In genomic region chrX:78513996-78514745, GRCh38 we compare ENCODE assay signal across 14 cellular contexts.
DNase-seq lines count a peak whose midpoint lies in the region; ATAC-seq and TF ChIP-seq lines count a peak whose summit lies in the region.
"Had no signal": no experiment of that assay in that cellular context is flagged by ENCODE, and none has a peak within 500 bp of the region (broad histone marks: within the 10 kb centered on the region; RNA-seq: fewer than 3 reads in every experiment).

No MANE protein-coding gene starts in this region.

- H3K27ac Mint-ChIP-seq in T-helper 1 cell treated with Interleukin-12 subunit alpha and Interleukin-12 subunit beta and Interleukin-4 antibody, amounts not matched to agents 30 μg/mL and 1 μg/mL, for 36 hours, result peak overlapping the region; percentile 91
- H3K27ac Mint-ChIP-seq in endodermal cell (peak overlapping the region; percentile 27), neural progenitor cell (peak overlapping the region; percentile 61)

- H4K20me1 ChIP-seq in neural progenitor cell (ENCODE audit: low read depth), result no peaks in the 10 kb centered on the region

- H2AFZ ChIP-seq in neural progenitor cell (replicated peaks), result no peak overlapping the region
- H2AFZ ChIP-seq: hepatocyte had no signal

- H3K4me1 ChIP-seq in endodermal cell (ENCODE audit: control insufficient read depth, insufficient read depth, low read length) (no peaks in the 10 kb centered on the region), neural progenitor cell (peaks cover 7% of the 10 kb centered on the region)
- H3K4me1 ChIP-seq: thyroid gland had no signal

- WGBS in endodermal cell (ENCODE audit: insufficient coverage in 1 of 2, insufficient read length in 1 of 2), 2 experiments, result 71% methylated on average over 4 of the region's 4 CpGs; no CpG with 5 or more reads in 1 of the 2 experiments

- peaks cover 24% of the 10 kb centered on the region for H3F3A ChIP-seq in neural progenitor cell (ENCODE audit: low read depth)

- H3K4me1 Mint-ChIP-seq in T-helper 1 cell treated with Interleukin-12 subunit alpha and Interleukin-12 subunit beta and Interleukin-4 antibody, amounts not matched to agents 30 μg/mL and 1 μg/mL, for 36 hours (ENCODE audit: low read depth), result peaks cover 40% of the 10 kb centered on the region
- H3K4me1 Mint-ChIP-seq in endodermal cell (peaks cover 17% of the 10 kb centered on the region), neural progenitor cell (peaks cover 17% of the 10 kb centered on the region)

- H3K4me2 ChIP-seq in neural progenitor cell, result peak overlapping the region; percentile 39
- H3K4me2 ChIP-seq: hepatocyte had no signal

- ATAC-seq in HG02840 (IDR thresholded peaks at IDR 0.05; ENCODE audit: low FRiP score, unreplicated experiment) (no peak), SK-N-SH treated with all-trans-retinoic acid at 6 μM for 48 hours (no peak)

- H3K9me3 ChIP-seq in endodermal cell (ENCODE audit: control insufficient read depth, low read length), result peaks cover 5% of the 10 kb centered on the region
- peaks cover 10% of the 10 kb centered on the region for H3K9me3 ChIP-seq in neural progenitor cell (ENCODE audit: low read depth)
- H3K9me3 ChIP-seq: HAP-1, thyroid gland had no signal

- H3K9me3 Mint-ChIP-seq in T-helper 1 cell treated with Interleukin-12 subunit alpha and Interleukin-12 subunit beta and Interleukin-4 antibody, amounts not matched to agents 30 μg/mL and 1 μg/mL, for 36 hours, result peaks cover 52% of the 10 kb centered on the region
- H3K9me3 Mint-ChIP-seq in endodermal cell (peaks cover 40% of the 10 kb centered on the region), neural progenitor cell (peaks cover 13% of the 10 kb centered on the region)

- H3K4me3 Mint-ChIP-seq in T-helper 1 cell treated with Interleukin-12 subunit alpha and Interleukin-12 subunit beta and Interleukin-4 antibody, amounts not matched to agents 30 μg/mL and 1 μg/mL, for 36 hours, result no peak overlapping the region
- H3K4me3 Mint-ChIP-seq in endodermal cell (no peak overlapping the region), neural progenitor cell (no peak overlapping the region)

- H3K9ac ChIP-seq in endodermal cell (ENCODE audit: extremely low read depth, low read length, poor library complexity, severe bottlenecking) (no peak overlapping the region), neural progenitor cell (no peak overlapping the region)

- intact Hi-C loops in dorsolateral prefrontal cortex (cut with DNase I), result no loop called here

- no peaks in the 10 kb centered on the region for H3K36me3 ChIP-seq in endodermal cell (ENCODE audit: control insufficient read depth, insufficient read depth, low read length)
- H3K36me3 ChIP-seq in neural progenitor cell, result no peaks in the 10 kb centered on the region
- H3K36me3 ChIP-seq: HAP-1, thyroid gland had no signal

- DNase-seq in T-helper 1 cell (no peak), LHCN-M2 (ENCODE audit: low read depth) (peak; percentile 14), endodermal cell (no peak), neural progenitor cell (ENCODE audit: low spot score) (peak; percentile 11), dorsolateral prefrontal cortex (no peak)
- DNase-seq: 8988T, NCI-H1105, T1000, thyroid gland had no signal

- peak overlapping the region; percentile 85 for H3K27ac ChIP-seq in endodermal cell (ENCODE audit: low read depth, low read length)
- peak overlapping the region; percentile 93 for H3K27ac ChIP-seq in neural progenitor cell
- no peak overlapping the region for H3K27ac ChIP-seq in dorsolateral prefrontal cortex
- H3K27ac ChIP-seq: hepatocyte, thyroid gland had no signal

- H3K36me3 Mint-ChIP-seq in T-helper 1 cell treated with Interleukin-12 subunit alpha and Interleukin-12 subunit beta and Interleukin-4 antibody, amounts not matched to agents 30 μg/mL and 1 μg/mL, for 36 hours (ENCODE audit: low read depth), result peaks cover 31% of the 10 kb centered on the region
- H3K36me3 Mint-ChIP-seq in endodermal cell (ENCODE audit: low read depth) (no peaks in the 10 kb centered on the region), neural progenitor cell (no peaks in the 10 kb centered on the region)

- TF ChIP-seq CTCF in endodermal cell (conservative IDR thresholded peaks at IDR 0.05) (no peak), neural progenitor cell (IDR thresholded peaks at IDR 0.05) (no peak), dorsolateral prefrontal cortex (IDR thresholded peaks at IDR 0.05 in 54 of 56, conservative IDR thresholded peaks at IDR 0.05 in 2 of 56; ENCODE audit: low read depth in 1 of 56, partially characterized antibody in 56 of 56) (no peak)

- H3K4me3 ChIP-seq in endodermal cell (ENCODE audit: low read length), result no peak overlapping the region
- no peak overlapping the region for H3K4me3 ChIP-seq in neural progenitor cell
- no peak overlapping the region for H3K4me3 ChIP-seq in dorsolateral prefrontal cortex
- H3K4me3 ChIP-seq: HAP-1, hepatocyte, thyroid gland had no signal

- no peaks in the 10 kb centered on the region for H3K27me3 Mint-ChIP-seq in T-helper 1 cell treated with Interleukin-12 subunit alpha and Interleukin-12 subunit beta and Interleukin-4 antibody, amounts not matched to agents 30 μg/mL and 1 μg/mL, for 36 hours (ENCODE audit: low read depth)
- no peaks in the 10 kb centered on the region for H3K27me3 Mint-ChIP-seq in endodermal cell (ENCODE audit: insufficient read depth)
- H3K27me3 Mint-ChIP-seq in neural progenitor cell (ENCODE audit: insufficient read depth, low read depth), result peaks cover 2% of the 10 kb centered on the region

- H3K79me2 ChIP-seq in neural progenitor cell (ENCODE audit: low read depth), result no peaks in the 10 kb centered on the region
- H3K79me2 ChIP-seq: hepatocyte had no signal

- H3K27me3 ChIP-seq in endodermal cell (ENCODE audit: control insufficient read depth, insufficient read depth, low read length, poor library complexity, severe bottlenecking) (no peaks in the 10 kb centered on the region), neural progenitor cell (no peaks in the 10 kb centered on the region), dorsolateral prefrontal cortex (peaks cover 0 to 29% (median 0%) of the 10 kb centered on the region in 45 donors)
- H3K27me3 ChIP-seq: hepatocyte, thyroid gland had no signal

TF ChIP-seq in SK-N-SH treated with all-trans-retinoic acid at 6 μM for 48 hours, 23 proteins besides CTCF, POLR2A, EP300 and RAD21 (continues in another document):
- no peak for TF ChIP-seq ZNF8 (CRISPR knock-in tag; IDR thresholded peaks at IDR 0.05)
- TF ChIP-seq ZNF70 (CRISPR knock-in tag; IDR thresholded peaks at IDR 0.05), result no peak
- TF ChIP-seq PATZ1 (CRISPR knock-in tag; IDR thresholded peaks at IDR 0.05; ENCODE audit: borderline replicate concordance), result no peak
- TF ChIP-seq TOX (CRISPR knock-in tag; IDR thresholded peaks at IDR 0.05; ENCODE audit: borderline replicate concordance), result no peak
- no peak for TF ChIP-seq ARNTL (CRISPR knock-in tag; IDR thresholded peaks at IDR 0.05; ENCODE audit: borderline replicate concordance, low read depth)
- TF ChIP-seq CSRNP3 (CRISPR knock-in tag; IDR thresholded peaks at IDR 0.05), result no peak
- no peak for TF ChIP-seq RARB (CRISPR knock-in tag; IDR thresholded peaks at IDR 0.05)
- no peak for TF ChIP-seq ZNF565 (CRISPR knock-in tag; conservative IDR thresholded peaks at IDR 0.05; ENCODE audit: low read depth)
- TF ChIP-seq ISL1 (CRISPR knock-in tag; IDR thresholded peaks at IDR 0.05), result no peak
- TF ChIP-seq ZFP3 (CRISPR knock-in tag; IDR thresholded peaks at IDR 0.05), result no peak
- no peak for TF ChIP-seq ZFP30 (CRISPR knock-in tag; IDR thresholded peaks at IDR 0.05)
- TF ChIP-seq BACH2 (CRISPR knock-in tag; IDR thresholded peaks at IDR 0.05; ENCODE audit: borderline replicate concordance), result no peak
- no peak for TF ChIP-seq GLIS3 (CRISPR knock-in tag; IDR thresholded peaks at IDR 0.05)
- TF ChIP-seq CREB5 (CRISPR knock-in tag; IDR thresholded peaks at IDR 0.05; ENCODE audit: low read depth), result no peak
- TF ChIP-seq OSR1 (CRISPR knock-in tag; IDR thresholded peaks at IDR 0.05), result no peak
- TF ChIP-seq ZC3H10 (CRISPR knock-in tag; IDR thresholded peaks at IDR 0.05), result no peak

Comparison
In these comparisons a context has a peak if more than half of its experiments do, and no peak if none do; other contexts are left out.
1. H3K27ac Mint-ChIP-seq: peak in every context shown above with its lines; median percentile 91 in T-helper 1 cell treated with Interleukin-12 subunit alpha and Interleukin-12 subunit beta and Interleukin-4 antibody, amounts not matched to agents 30 μg/mL and 1 μg/mL, for 36 hours; 61 in neural progenitor cell; 27 in endodermal cell.
2. DNase-seq: peak in LHCN-M2 (single experiment) and neural progenitor cell (single experiment); none in T-helper 1 cell (0 of 5), endodermal cell (single experiment) and dorsolateral prefrontal cortex (0 of 10).
3. H3K27ac ChIP-seq: peak in endodermal cell (single experiment) and neural progenitor cell (single experiment); none in dorsolateral prefrontal cortex (0 of 59).